In the genomic region with DNA sequence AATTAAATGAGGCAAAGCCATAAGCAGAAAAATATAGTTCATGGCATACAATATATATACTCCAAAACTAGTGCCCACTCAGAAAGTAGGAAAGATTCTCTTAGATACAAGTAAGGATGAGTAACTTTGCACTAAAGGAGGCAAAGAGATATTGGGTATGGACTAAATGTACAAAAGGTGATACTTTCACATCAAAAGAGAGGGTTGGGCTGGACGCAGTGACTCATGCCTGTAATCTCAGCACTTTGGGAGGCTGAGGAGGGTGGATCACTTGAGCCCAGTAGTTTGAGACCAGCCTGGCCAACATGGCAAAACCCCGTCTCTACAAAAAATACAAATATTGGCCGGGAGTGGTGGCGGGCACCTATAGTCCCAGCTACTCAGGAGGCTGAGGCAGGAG, we compare ENCODE assay signal across 10 cellular contexts. TPM values are rescaled to one million over a fixed set of nuclear protein-coding genes. Genes with fewer than 3 reads are reported as not detected.
DNase-seq lines count a peak whose midpoint lies in the region; ATAC-seq lines count a peak whose summit lies in the region.
"Had no signal": no experiment of that assay in that cellular context is flagged by ENCODE, and none has a peak within 500 bp of the region (broad histone marks: within the 10 kb centered on the region; RNA-seq: fewer than 3 reads in every experiment).

No MANE protein-coding gene starts in this region.

- H3K27me3 Mint-ChIP-seq in activated CD4-positive, alpha-beta T cell treated with anti-CD3 and anti-CD28 coated beads for 36 hours = no peaks in the 10 kb centered on the region
- H3K27me3 Mint-ChIP-seq in activated CD8-positive, alpha-beta T cell treated with anti-CD3 and anti-CD28 coated beads, Interleukin-2, amount 10 ng/mL, durations not matched to agents 7 days and 5 days (ENCODE audit: low read depth) = no peaks in the 10 kb centered on the region

- no peaks in the 10 kb centered on the region for H3K27me3 ChIP-seq in layer of hippocampus (ENCODE audit: control insufficient read depth, insufficient read depth, low read length)

- peaks cover 88% of the 10 kb centered on the region for H3K4me1 Mint-ChIP-seq in activated CD4-positive, alpha-beta T cell treated with anti-CD3 and anti-CD28 coated beads for 36 hours
- peaks cover 71% of the 10 kb centered on the region for H3K4me1 Mint-ChIP-seq in activated CD8-positive, alpha-beta T cell treated with anti-CD3 and anti-CD28 coated beads, Interleukin-2, amount 10 ng/mL, durations not matched to agents 7 days and 5 days (ENCODE audit: low read depth)

- peak; percentile 50 for DNase-seq in activated CD4-positive, alpha-beta T cell treated with anti-CD3 and anti-CD28 coated beads for 36 hours
- no peak for DNase-seq in activated CD4-positive, alpha-beta T cell treated with anti-CD3 and anti-CD28 coated beads, Interleukin-2, amount 50 U/mL, for 1 hour
- no peak for DNase-seq in activated CD8-positive, alpha-beta T cell treated with anti-CD3 and anti-CD28 coated beads, Interleukin-2, amount 10 ng/mL, durations not matched to agents 7 days and 5 days
- no peak for DNase-seq in substantia nigra (lab: John Stamatoyannopoulos, UW)
- no peak for DNase-seq in cerebellar cortex (ENCODE audit: low spot score)
- DNase-seq in SK-N-DZ (ENCODE audit: low spot score) = no peak
- DNase-seq in COR-L47 (lab: John Stamatoyannopoulos, UW) = no peak
- DNase-seq: activated CD4-positive, alpha-beta T cell treated with anti-CD3 and anti-CD28 coated beads, Interleukin-2, amount 50 U/mL, for 4 hours; RPMI8226 had no signal

- H3K4me3 Mint-ChIP-seq in activated CD4-positive, alpha-beta T cell treated with anti-CD3 and anti-CD28 coated beads for 36 hours = no peak overlapping the region
- no peak overlapping the region for H3K4me3 Mint-ChIP-seq in activated CD8-positive, alpha-beta T cell treated with anti-CD3 and anti-CD28 coated beads, Interleukin-2, amount 10 ng/mL, durations not matched to agents 7 days and 5 days

- H3K36me3 Mint-ChIP-seq in activated CD4-positive, alpha-beta T cell treated with anti-CD3 and anti-CD28 coated beads for 36 hours (ENCODE audit: low read depth) = peaks cover 75% of the 10 kb centered on the region
- H3K36me3 Mint-ChIP-seq in activated CD8-positive, alpha-beta T cell treated with anti-CD3 and anti-CD28 coated beads, Interleukin-2, amount 10 ng/mL, durations not matched to agents 7 days and 5 days (ENCODE audit: low read depth) = peaks cover 84% of the 10 kb centered on the region

- intact Hi-C loops in activated CD4-positive, alpha-beta T cell treated with anti-CD3 and anti-CD28 coated beads for 36 hours (cut with DNase I, micrococcal nuclease) = no loop called here

- H3K27ac ChIP-seq in layer of hippocampus (ENCODE audit: low read depth, low read length) (peak overlapping the region; percentile 76), substantia nigra (ENCODE audit: low read depth, low read length, poor library complexity, severe bottlenecking) (peak overlapping the region; percentile 71)

- ATAC-seq in activated CD4-positive, alpha-beta T cell treated with anti-CD3 and anti-CD28 coated beads for 36 hours = peak; percentile 76
- ATAC-seq in activated CD8-positive, alpha-beta T cell treated with anti-CD3 and anti-CD28 coated beads, Interleukin-2, amount 10 ng/mL, durations not matched to agents 7 days and 5 days = no peak

- POLR2A ChIA-PET in activated CD4-positive, alpha-beta T cell treated with anti-CD3 and anti-CD28 coated beads for 36 hours (lab: Charles Lee) = no interaction called here
- POLR2A ChIA-PET in activated CD8-positive, alpha-beta T cell treated with anti-CD3 and anti-CD28 coated beads, Interleukin-2, amount 10 ng/mL, durations not matched to agents 7 days and 5 days (lab: Charles Lee) = no interaction called here

- peak overlapping the region; percentile 85 for H3K27ac Mint-ChIP-seq in activated CD4-positive, alpha-beta T cell treated with anti-CD3 and anti-CD28 coated beads for 36 hours
- H3K27ac Mint-ChIP-seq in activated CD8-positive, alpha-beta T cell treated with anti-CD3 and anti-CD28 coated beads, Interleukin-2, amount 10 ng/mL, durations not matched to agents 7 days and 5 days = peak overlapping the region; percentile 32

- CTCF ChIA-PET in activated CD4-positive, alpha-beta T cell treated with anti-CD3 and anti-CD28 coated beads for 36 hours (lab: Charles Lee) = interaction anchor here (1.2 to 3.7 kb wide), 4 partner anchors 12 to 141 kb away, joined by 4 to 25 read pairs (median 5); partner anchors contain the start of gene GBP2
- CTCF ChIA-PET in activated CD8-positive, alpha-beta T cell treated with anti-CD3 and anti-CD28 coated beads, Interleukin-2, amount 10 ng/mL, durations not matched to agents 7 days and 5 days (lab: Charles Lee) = interaction anchor here (1.9 to 5.0 kb wide), 4 partner anchors 13 to 146 kb away, joined by 6 to 79 read pairs (median 22); no protein-coding TSS in a partner anchor

- H3K9me3 Mint-ChIP-seq in activated CD4-positive, alpha-beta T cell treated with anti-CD3 and anti-CD28 coated beads for 36 hours (ENCODE audit: low read depth) = no peaks in the 10 kb centered on the region
- no peaks in the 10 kb centered on the region for H3K9me3 Mint-ChIP-seq in activated CD8-positive, alpha-beta T cell treated with anti-CD3 and anti-CD28 coated beads, Interleukin-2, amount 10 ng/mL, durations not matched to agents 7 days and 5 days (ENCODE audit: insufficient read depth)

RNA-seq across cellular contexts. Expression of gene KYAT3, which starts 6.7 kb away (rescaled TPM):
- total RNA-seq in activated CD4-positive, alpha-beta T cell treated with anti-CD3 and anti-CD28 coated beads for 36 hours = 10 to 100 TPM; 52.7 to 53.7 TPM
- 10 to 100 TPM; 30.4 to 31.2 TPM for total RNA-seq in activated CD8-positive, alpha-beta T cell treated with anti-CD3 and anti-CD28 coated beads, Interleukin-2, amount 10 ng/mL, durations not matched to agents 7 days and 5 days
- 22.7 and 24.3 TPM in 2 replicates for polyA plus RNA-seq in SK-N-DZ (2014; cell fraction: cytosol; rRNA removed)
- polyA plus RNA-seq in SK-N-DZ (2014; cell fraction: nucleus; rRNA removed) = 21.3 and 23.1 TPM in 2 replicates

RNA-seq across cellular contexts. Expression of gene RBMXL1, which starts 6.7 kb away (rescaled TPM):
- 10 to 100 TPM; 25.7 to 26.2 TPM for total RNA-seq in activated CD4-positive, alpha-beta T cell treated with anti-CD3 and anti-CD28 coated beads for 36 hours
- total RNA-seq in activated CD8-positive, alpha-beta T cell treated with anti-CD3 and anti-CD28 coated beads, Interleukin-2, amount 10 ng/mL, durations not matched to agents 7 days and 5 days = 10 to 100 TPM; 17.4 to 20.3 TPM
- polyA plus RNA-seq in SK-N-DZ (2014; cell fraction: cytosol; rRNA removed) = 11.6 and 13.9 TPM in 2 replicates
- 7.5 and 8.2 TPM in 2 replicates for polyA plus RNA-seq in SK-N-DZ (2014; cell fraction: nucleus; rRNA removed)

RNA-seq across cellular contexts. Expression of gene GBP3, which starts 37.0 kb away (rescaled TPM):
- total RNA-seq in activated CD4-positive, alpha-beta T cell treated with anti-CD3 and anti-CD28 coated beads for 36 hours = 1 to 10 TPM; 4.8 to 5.8 TPM
- total RNA-seq in activated CD8-positive, alpha-beta T cell treated with anti-CD3 and anti-CD28 coated beads, Interleukin-2, amount 10 ng/mL, durations not matched to agents 7 days and 5 days = 10 to 100 TPM; 16.7 to 18.9 TPM
- not detected in 2 replicates for polyA plus RNA-seq in SK-N-DZ (2014; cell fraction: cytosol; rRNA removed)
- polyA plus RNA-seq in SK-N-DZ (2014; cell fraction: nucleus; rRNA removed) = not detected in 2 replicates
